ENCODE assay signal across 9 cellular contexts in the genomic region with DNA sequence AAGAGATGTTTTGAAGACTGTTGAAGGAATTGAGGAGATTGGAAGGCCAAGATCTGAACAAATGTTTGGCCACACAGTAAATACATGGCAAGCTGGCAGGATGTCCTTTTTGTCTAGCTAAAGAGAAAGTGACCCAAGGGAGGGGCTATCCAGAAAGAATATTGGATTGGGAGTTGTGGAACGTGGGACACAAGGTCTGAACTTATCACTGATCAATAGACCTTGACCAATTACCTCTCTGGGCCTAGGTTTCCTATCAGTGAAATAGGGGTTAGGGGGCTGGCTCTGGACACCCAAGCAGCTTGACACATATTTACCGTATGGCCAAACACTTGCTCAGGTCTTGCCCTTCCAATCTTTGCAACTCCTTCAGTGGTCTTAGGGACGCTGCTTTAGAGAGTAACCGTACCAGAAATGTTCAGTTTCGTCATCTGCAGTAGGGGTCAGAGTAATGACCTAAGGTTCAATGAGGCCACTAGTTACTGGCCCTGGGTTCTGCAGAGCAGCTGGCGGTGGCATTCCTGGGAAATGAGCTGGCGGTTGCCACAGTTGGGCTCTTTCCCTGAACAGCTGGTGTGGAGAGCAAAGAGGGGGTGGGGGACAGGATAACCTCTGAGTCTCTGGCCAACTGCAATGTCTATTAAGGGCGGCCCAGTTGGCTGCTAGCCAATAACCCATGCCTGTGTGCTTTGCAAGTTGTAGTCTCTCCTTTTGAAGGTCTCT. TPM values are rescaled to one million over a fixed set of nuclear protein-coding genes. Genes with fewer than 3 reads are reported as not detected.
DNase-seq lines count a peak whose midpoint lies in the region; ATAC-seq and TF ChIP-seq lines count a peak whose summit lies in the region.
"Had no signal": no experiment of that assay in that cellular context is flagged by ENCODE, and none has a peak within 500 bp of the region (broad histone marks: within the 10 kb centered on the region; RNA-seq: fewer than 3 reads in every experiment).

No MANE protein-coding gene starts in this region.

- no peaks in the 10 kb centered on the region for H3K4me1 Mint-ChIP-seq in activated CD4-positive, alpha-beta T cell treated with anti-CD3 and anti-CD28 coated beads for 36 hours

- no peaks in the 10 kb centered on the region for H3K36me3 ChIP-seq in body of pancreas (replicated peaks in 1 of 2; ENCODE audit: insufficient read depth in 1 of 2, low read depth in 2 of 2)
- H3K36me3 ChIP-seq: BLaER1 treated with 17β-estradiol and CSF1 and Interleukin-3, amounts not matched to agents 10 nM and 100 nM had no signal

- WGBS in body of pancreas, 2 donors = 24 to 45% methylated on average over 6 to 8 of the region's 8 CpGs

- H3K27ac ChIP-seq in body of pancreas = peak overlapping the region in 3 of 4 donors; percentile 51 to 64 (median 64)
- H3K27ac ChIP-seq: BLaER1 treated with 17β-estradiol and CSF1 and Interleukin-3, amounts not matched to agents 10 nM and 100 nM had no signal

- CTCF ChIA-PET in activated CD4-positive, alpha-beta T cell treated with anti-CD3 and anti-CD28 coated beads for 36 hours (lab: Charles Lee) = no interaction called here

- no peak for TF ChIP-seq CTCF in body of pancreas (IDR thresholded peaks at IDR 0.05)

- no peak for TF ChIP-seq POLR2A in body of pancreas (IDR thresholded peaks at IDR 0.05)

- POLR2A ChIA-PET in activated CD4-positive, alpha-beta T cell treated with anti-CD3 and anti-CD28 coated beads for 36 hours (lab: Charles Lee) = no interaction called here

- H3K4me1 ChIP-seq in body of pancreas = peaks cover 23% of the 10 kb centered on the region

- DNase-seq in AG08395 (ENCODE audit: low spot score) = peak; percentile 79
- DNase-seq in NCI-H146 treated with DMSO at 0.1 percent for 48 hours (lab: John Stamatoyannopoulos, UW; ENCODE audit: unreplicated experiment) = peak; percentile 46
- peak; percentile 71 to 87 (median 82) for DNase-seq in body of pancreas
- DNase-seq in left lobe of liver (ENCODE audit: low spot score) = peak; percentile 93
- DNase-seq in stimulated activated naive CD8-positive, alpha-beta T cell treated with anti-CD3 and anti-CD28 coated beads, Interleukin-15, Interleukin-2, amounts not matched to agents 100 U/mL and 50 U/mL, for 24 hours = no peak
- no peak for DNase-seq in medulla oblongata (ENCODE audit: extremely low spot score)
- DNase-seq in activated CD4-positive, alpha-beta T cell treated with anti-CD3 and anti-CD28 coated beads for 36 hours = no peak

- no peaks in the 10 kb centered on the region for H3K36me3 Mint-ChIP-seq in activated CD4-positive, alpha-beta T cell treated with anti-CD3 and anti-CD28 coated beads for 36 hours (ENCODE audit: low read depth)

- H3K27me3 Mint-ChIP-seq in activated CD4-positive, alpha-beta T cell treated with anti-CD3 and anti-CD28 coated beads for 36 hours = no peaks in the 10 kb centered on the region

- ATAC-seq in body of pancreas (peak; percentile 84), left lobe of liver (peak; percentile 91), GM19463 (IDR thresholded peaks at IDR 0.05; ENCODE audit: unreplicated experiment) (no peak)
- no peak for ATAC-seq in stimulated activated naive CD8-positive, alpha-beta T cell treated with anti-CD3 and anti-CD28 coated beads, Interleukin-15, Interleukin-2, amounts not matched to agents 100 U/mL and 50 U/mL, for 24 hours
- ATAC-seq in activated CD4-positive, alpha-beta T cell treated with anti-CD3 and anti-CD28 coated beads for 36 hours = no peak

- no peak overlapping the region for H3K4me3 Mint-ChIP-seq in activated CD4-positive, alpha-beta T cell treated with anti-CD3 and anti-CD28 coated beads for 36 hours

- intact Hi-C loops in body of pancreas (cut with DNase I) = no loop called here
- intact Hi-C loops in activated CD4-positive, alpha-beta T cell treated with anti-CD3 and anti-CD28 coated beads for 36 hours (cut with DNase I, micrococcal nuclease) = no loop called here

- no peak overlapping the region for H3K4me3 ChIP-seq in body of pancreas
- H3K4me3 ChIP-seq: BLaER1 treated with 17β-estradiol and CSF1 and Interleukin-3, amounts not matched to agents 10 nM and 100 nM had no signal

- no peaks in the 10 kb centered on the region for H3K27me3 ChIP-seq in body of pancreas
- H3K27me3 ChIP-seq: BLaER1 treated with 17β-estradiol and CSF1 and Interleukin-3, amounts not matched to agents 10 nM and 100 nM had no signal

- no peak overlapping the region for H3K27ac Mint-ChIP-seq in activated CD4-positive, alpha-beta T cell treated with anti-CD3 and anti-CD28 coated beads for 36 hours

- H3K9me3 ChIP-seq in body of pancreas = no peaks in the 10 kb centered on the region
- H3K9me3 ChIP-seq: BLaER1 treated with 17β-estradiol and CSF1 and Interleukin-3, amounts not matched to agents 10 nM and 100 nM had no signal

- no peaks in the 10 kb centered on the region for H3K9me3 Mint-ChIP-seq in activated CD4-positive, alpha-beta T cell treated with anti-CD3 and anti-CD28 coated beads for 36 hours (ENCODE audit: low read depth)

RNA-seq across cellular contexts. Expression of a gene that starts 48.9 kb away (rescaled TPM):
- total RNA-seq in body of pancreas (100 to 1,000 TPM; 167 to 208 TPM), left lobe of liver (141 TPM)
- 100 to 1,000 TPM; 379 to 429 TPM for total RNA-seq in activated CD4-positive, alpha-beta T cell treated with anti-CD3 and anti-CD28 coated beads for 36 hours

Comparison
In these comparisons a context has a peak if more than half of its experiments do, and no peak if none do; other contexts are left out.
1. DNase-seq: peak in AG08395 (single experiment), NCI-H146 treated with DMSO at 0.1 percent for 48 hours (single experiment), body of pancreas (4 of 4) and left lobe of liver (single experiment); none in stimulated activated naive CD8-positive, alpha-beta T cell treated with anti-CD3 and anti-CD28 coated beads, Interleukin-15, Interleukin-2, amounts not matched to agents 100 U/mL and 50 U/mL, for 24 hours (single experiment), medulla oblongata (single experiment) and activated CD4-positive, alpha-beta T cell treated with anti-CD3 and anti-CD28 coated beads for 36 hours (single experiment).
2. ATAC-seq: peak in body of pancreas (single experiment) and left lobe of liver (single experiment); none in GM19463 (single experiment), stimulated activated naive CD8-positive, alpha-beta T cell treated with anti-CD3 and anti-CD28 coated beads, Interleukin-15, Interleukin-2, amounts not matched to agents 100 U/mL and 50 U/mL, for 24 hours (single experiment) and activated CD4-positive, alpha-beta T cell treated with anti-CD3 and anti-CD28 coated beads for 36 hours (single experiment).